28 cellular contexts compared by ENCODE assay signal in genomic region chr3:125611908-125612307, GRCh38.
"Had no signal": no experiment of that assay in that cellular context is flagged by ENCODE, and none has a peak within 500 bp of the region (broad histone marks: within the 10 kb centered on the region; RNA-seq: fewer than 3 reads in every experiment).

No MANE protein-coding gene starts in this region.

- ATAC-seq: activated naive CD4-positive, alpha-beta T cell treated with anti-CD3 and anti-CD28 coated beads, Interleukin-2, amount 50 U/mL, for 72 hours; activated T-helper 17 cell treated with anti-CD3 and anti-CD28 coated beads, Interleukin-2, amount 50 U/mL, for 72 hours; foreskin keratinocyte; left cardiac atrium; sciatic nerve had no signal

- DNase-seq: activated CD4-positive, CD25-positive, alpha-beta regulatory T cell treated with anti-CD3 and anti-CD28 coated beads, Interleukin-2, amount 50 U/mL, for 72 hours; activated CD8-positive, alpha-beta memory T cell treated with anti-CD3 and anti-CD28 coated beads, Interleukin-2, amount 50 U/mL, for 4 hours; activated T-cell treated with anti-CD3 and anti-CD28 coated beads, Interleukin-2, amount 50 U/mL, for 24 hours; brain microvascular endothelial cell; caudate nucleus; dermis blood vessel endothelial cell; effector CD8-positive, alpha-beta T cell; foreskin keratinocyte; islet precursor cell; left cardiac atrium; naive B cell; occipital lobe; posterior cingulate gyrus; spleen; stimulated activated CD4-positive, alpha-beta T cell treated with anti-CD3 and anti-CD28 coated beads, Interleukin-4, amount 100 ng/mL, for 1 hour; stimulated activated naive CD4-positive, alpha-beta T cell had no signal

- H3K4me1 Mint-ChIP-seq: activated T-helper 17 cell treated with anti-CD3 and anti-CD28 coated beads, Interleukin-2, amount 50 U/mL, for 72 hours; memory B cell; naive B cell; neural crest cell had no signal

- H3K36me3 Mint-ChIP-seq: activated naive CD4-positive, alpha-beta T cell treated with anti-CD3 and anti-CD28 coated beads, Interleukin-2, amount 50 U/mL, for 72 hours; memory B cell; naive B cell; type B pancreatic cell had no signal

- H3K27ac Mint-ChIP-seq: activated naive CD4-positive, alpha-beta T cell treated with anti-CD3 and anti-CD28 coated beads, Interleukin-2, amount 50 U/mL, for 72 hours; activated T-cell treated with anti-CD3 and anti-CD28 coated beads, Interleukin-2, amount 50 U/mL, for 24 hours; activated T-helper 17 cell treated with anti-CD3 and anti-CD28 coated beads, Interleukin-2, amount 50 U/mL, for 72 hours; memory B cell; T-helper 2 cell treated with Interferon-gamma antibody and Interleukin-4, amounts not matched to agents 5 μg/mL and 100 μg/mL, for 36 hours; type B pancreatic cell had no signal

- H3K4me3 ChIP-seq: ascending aorta, hepatocyte, spleen, thoracic aorta, vagina had no signal

- H3K9me3 Mint-ChIP-seq: activated naive CD4-positive, alpha-beta T cell treated with anti-CD3 and anti-CD28 coated beads, Interleukin-2, amount 50 U/mL, for 72 hours; activated T-cell treated with anti-CD3 and anti-CD28 coated beads, Interleukin-2, amount 50 U/mL, for 24 hours; activated T-helper 17 cell treated with anti-CD3 and anti-CD28 coated beads, Interleukin-2, amount 50 U/mL, for 72 hours; memory B cell; T-helper 2 cell treated with Interferon-gamma antibody and Interleukin-4, amounts not matched to agents 5 μg/mL and 100 μg/mL, for 36 hours; type B pancreatic cell had no signal

- H3K27me3 Mint-ChIP-seq: activated T-cell treated with anti-CD3 and anti-CD28 coated beads, Interleukin-2, amount 50 U/mL, for 24 hours; activated T-helper 17 cell treated with anti-CD3 and anti-CD28 coated beads, Interleukin-2, amount 50 U/mL, for 72 hours; memory B cell; naive B cell; type B pancreatic cell had no signal

- H3K4me1 ChIP-seq: ascending aorta, foreskin keratinocyte, spleen, vagina had no signal

- H2AFZ ChIP-seq: hepatocyte had no signal

- H3K79me2 ChIP-seq: hepatocyte had no signal

- H3K9me3 ChIP-seq: ascending aorta, spleen, thoracic aorta, vagina had no signal

- H3K27me3 ChIP-seq: ascending aorta, brain microvascular endothelial cell, foreskin keratinocyte, hepatocyte, spleen, vagina had no signal

- H3K4me3 Mint-ChIP-seq: activated T-cell treated with anti-CD3 and anti-CD28 coated beads, Interleukin-2, amount 50 U/mL, for 24 hours; activated T-helper 17 cell treated with anti-CD3 and anti-CD28 coated beads, Interleukin-2, amount 50 U/mL, for 72 hours; memory B cell; naive B cell; neural crest cell; T-helper 2 cell treated with Interferon-gamma antibody and Interleukin-4, amounts not matched to agents 5 μg/mL and 100 μg/mL, for 36 hours; type B pancreatic cell had no signal

- H3K36me3 ChIP-seq: ascending aorta, brain microvascular endothelial cell, spleen, thoracic aorta, vagina had no signal

- H3K27ac ChIP-seq: ascending aorta, brain microvascular endothelial cell, foreskin keratinocyte, hepatocyte, spleen, thoracic aorta, vagina, VCaP had no signal

- H3K4me2 ChIP-seq: hepatocyte had no signal
